35 cellular contexts compared by ENCODE assay signal in genomic region chr10:132729810-132730565, GRCh38. TPM values are rescaled to one million over a fixed set of nuclear protein-coding genes. Genes with fewer than 3 reads are reported as not detected.
"Had no signal": no experiment of that assay in that cellular context is flagged by ENCODE, and none has a peak within 500 bp of the region (broad histone marks: within the 10 kb centered on the region; RNA-seq: fewer than 3 reads in every experiment).

No MANE protein-coding gene starts in this region.

- H3K4me1 ChIP-seq: ascending aorta, gastroesophageal sphincter, uterus had no signal

- H3K4me3 Mint-ChIP-seq: activated CD4-positive, alpha-beta memory T cell treated with anti-CD3 and anti-CD28 coated beads for 36 hours; activated naive CD4-positive, alpha-beta T cell treated with anti-CD3 and anti-CD28 coated beads, Interleukin-2, amount 10 ng/mL, durations not matched to agents 7 days and 5 days; activated naive CD8-positive, alpha-beta T cell treated with anti-CD3 and anti-CD28 coated beads, Interleukin-2, amount 10 ng/mL, durations not matched to agents 7 days and 5 days; activated T-helper 1 cell treated with anti-CD3 and anti-CD28 coated beads, Interleukin-12 subunit alpha, Interleukin-12 subunit beta, Interleukin-2, Interleukin-4 antibody, amounts not matched to agents 30 ng/mL and 10 ng/mL and 1 ng/mL, durations not matched to agents 14 hours and 24 hours and 36 hours; brain; effector memory CD8-positive, alpha-beta T cell; nephron; stimulated activated naive CD8-positive, alpha-beta T cell treated with anti-CD3 and anti-CD28 coated beads, Interleukin-15, amount 100 ng/mL, for 72 hours; type B pancreatic cell had no signal

- H3K27ac ChIP-seq: ascending aorta, cardiac muscle cell, coronary artery, gastroesophageal sphincter, ovary, skin epidermis, uterus, VCaP had no signal

- H3K4me1 Mint-ChIP-seq: activated naive CD4-positive, alpha-beta T cell treated with anti-CD3 and anti-CD28 coated beads, Interleukin-2, amount 10 ng/mL, durations not matched to agents 7 days and 5 days; activated naive CD8-positive, alpha-beta T cell treated with anti-CD3 and anti-CD28 coated beads, Interleukin-2, amount 10 ng/mL, durations not matched to agents 7 days and 5 days; stimulated activated naive CD8-positive, alpha-beta T cell treated with anti-CD3 and anti-CD28 coated beads, Interleukin-15, amount 100 ng/mL, for 72 hours had no signal

- DNase-seq: activated CD4-positive, alpha-beta memory T cell treated with anti-CD3 and anti-CD28 coated beads for 36 hours; activated CD4-positive, alpha-beta T cell treated with anti-CD3 and anti-CD28 coated beads for 48 hours; activated CD8-positive, alpha-beta memory T cell treated with anti-CD3 and anti-CD28 coated beads, Interleukin-2, amount 50 U/mL, for 4 hours; activated gamma-delta T cell; activated naive CD4-positive, alpha-beta T cell treated with anti-CD3 and anti-CD28 coated beads, Interleukin-2, amount 10 ng/mL, durations not matched to agents 7 days and 5 days; activated naive CD8-positive, alpha-beta T cell treated with anti-CD3 and anti-CD28 coated beads, Interleukin-2, amount 10 ng/mL, durations not matched to agents 7 days and 5 days; activated T-cell treated with anti-CD3 and anti-CD28 coated beads, Interleukin-2, amount 50 U/mL, for 1 hour; cerebellar nuclear complex; effector memory CD8-positive, alpha-beta T cell; erythroblast; hippocampal formation; left cardiac atrium; left ventricle myocardium superior; ovary; stimulated activated CD4-positive, alpha-beta T cell treated with anti-CD3 and anti-CD28 coated beads, Interleukin-12 subunit alpha, Interleukin-12 subunit beta, amount 100 ng/mL, for 4 hours; stimulated activated CD4-positive, alpha-beta T cell treated with anti-CD3 and anti-CD28 coated beads, Interleukin-4, amount 100 ng/mL, for 1 hour; stimulated activated naive CD8-positive, alpha-beta T cell treated with anti-CD3 and anti-CD28 coated beads, Interleukin-15, amount 100 ng/mL, for 72 hours; uterus had no signal

- H3K9me3 ChIP-seq: ascending aorta, gastroesophageal sphincter, ovary, uterus had no signal

- H3K27me3 Mint-ChIP-seq: activated CD4-positive, alpha-beta memory T cell treated with anti-CD3 and anti-CD28 coated beads for 36 hours; activated naive CD4-positive, alpha-beta T cell treated with anti-CD3 and anti-CD28 coated beads, Interleukin-2, amount 10 ng/mL, durations not matched to agents 7 days and 5 days; activated naive CD8-positive, alpha-beta T cell treated with anti-CD3 and anti-CD28 coated beads, Interleukin-2, amount 10 ng/mL, durations not matched to agents 7 days and 5 days; effector memory CD8-positive, alpha-beta T cell; progenitor cell of endocrine pancreas; stimulated activated naive CD8-positive, alpha-beta T cell treated with anti-CD3 and anti-CD28 coated beads, Interleukin-15, amount 100 ng/mL, for 72 hours; type B pancreatic cell had no signal

- ATAC-seq: effector memory CD8-positive, alpha-beta T cell; gastroesophageal sphincter; left cardiac atrium; left ventricle myocardium superior; sciatic nerve; stimulated activated naive CD8-positive, alpha-beta T cell treated with anti-CD3 and anti-CD28 coated beads, Interleukin-15, amount 100 ng/mL, for 72 hours had no signal

- H3K4me3 ChIP-seq: ascending aorta, cardiac muscle cell, coronary artery, gastroesophageal sphincter, ovary, skin epidermis, uterus had no signal

- H3K9me3 Mint-ChIP-seq: activated CD4-positive, alpha-beta memory T cell treated with anti-CD3 and anti-CD28 coated beads for 36 hours; activated naive CD4-positive, alpha-beta T cell treated with anti-CD3 and anti-CD28 coated beads, Interleukin-2, amount 10 ng/mL, durations not matched to agents 7 days and 5 days; activated naive CD8-positive, alpha-beta T cell treated with anti-CD3 and anti-CD28 coated beads, Interleukin-2, amount 10 ng/mL, durations not matched to agents 7 days and 5 days; activated T-helper 1 cell treated with anti-CD3 and anti-CD28 coated beads, Interleukin-12 subunit alpha, Interleukin-12 subunit beta, Interleukin-2, Interleukin-4 antibody, amounts not matched to agents 30 ng/mL and 10 ng/mL and 1 ng/mL, durations not matched to agents 14 hours and 24 hours and 36 hours; effector memory CD8-positive, alpha-beta T cell; nephron; stimulated activated naive CD8-positive, alpha-beta T cell treated with anti-CD3 and anti-CD28 coated beads, Interleukin-15, amount 100 ng/mL, for 72 hours; type B pancreatic cell had no signal

- H3K36me3 Mint-ChIP-seq: activated naive CD4-positive, alpha-beta T cell treated with anti-CD3 and anti-CD28 coated beads, Interleukin-2, amount 10 ng/mL, durations not matched to agents 7 days and 5 days; activated naive CD8-positive, alpha-beta T cell treated with anti-CD3 and anti-CD28 coated beads, Interleukin-2, amount 10 ng/mL, durations not matched to agents 7 days and 5 days had no signal

- H3K36me3 ChIP-seq: cardiac muscle cell, ovary, uterus had no signal

- H3K27me3 ChIP-seq: ascending aorta, cardiac muscle cell, dorsolateral prefrontal cortex, gastroesophageal sphincter, ovary, uterus had no signal

- H3K27ac Mint-ChIP-seq: activated CD4-positive, alpha-beta memory T cell treated with anti-CD3 and anti-CD28 coated beads for 36 hours; activated naive CD4-positive, alpha-beta T cell treated with anti-CD3 and anti-CD28 coated beads, Interleukin-2, amount 10 ng/mL, durations not matched to agents 7 days and 5 days; activated naive CD8-positive, alpha-beta T cell treated with anti-CD3 and anti-CD28 coated beads, Interleukin-2, amount 10 ng/mL, durations not matched to agents 7 days and 5 days; activated T-helper 1 cell treated with anti-CD3 and anti-CD28 coated beads, Interleukin-12 subunit alpha, Interleukin-12 subunit beta, Interleukin-2, Interleukin-4 antibody, amounts not matched to agents 30 ng/mL and 10 ng/mL and 1 ng/mL, durations not matched to agents 14 hours and 24 hours and 36 hours; brain; effector memory CD8-positive, alpha-beta T cell; nephron; progenitor cell of endocrine pancreas; type B pancreatic cell had no signal

RNA-seq across cellular contexts. Expression of gene NKX6-2, which starts 56.0 kb away (rescaled TPM):
- total RNA-seq: activated CD4-positive, alpha-beta memory T cell treated with anti-CD3 and anti-CD28 coated beads for 36 hours; activated CD8-positive, alpha-beta memory T cell treated with anti-CD3 and anti-CD28 coated beads for 36 hours; activated naive CD8-positive, alpha-beta T cell treated with anti-CD3 and anti-CD28 coated beads, Interleukin-2, amount 10 ng/mL, durations not matched to agents 7 days and 5 days; activated T-helper 1 cell treated with anti-CD3 and anti-CD28 coated beads, Interleukin-12 subunit alpha, Interleukin-12 subunit beta, Interleukin-2, Interleukin-4 antibody, amounts not matched to agents 30 ng/mL and 10 ng/mL and 1 ng/mL, durations not matched to agents 14 hours and 24 hours and 36 hours; ascending aorta; gastroesophageal sphincter; left cardiac atrium; left ventricle myocardium superior; lung microvascular endothelial cell; mucosa of gallbladder; ovary had no signal
- polyA plus RNA-seq: keratinocyte, ovary had no signal
